ENCODE assay signal across 11 cellular contexts in genomic region chr15:44101944-44102343, GRCh38.
DNase-seq lines count a peak whose midpoint lies in the region; ATAC-seq and TF ChIP-seq lines count a peak whose summit lies in the region.
"Had no signal": no experiment of that assay in that cellular context is flagged by ENCODE, and none has a peak within 500 bp of the region (broad histone marks: within the 10 kb centered on the region; RNA-seq: fewer than 3 reads in every experiment).

No MANE protein-coding gene starts in this region.

- no peaks in the 10 kb centered on the region for H4K20me1 ChIP-seq in GM23248 (ENCODE audit: insufficient read depth)

- no peaks in the 10 kb centered on the region for H3K27me3 ChIP-seq in GM23248 (replicated peaks; ENCODE audit: insufficient read depth)

- DNase-seq in GM23248 (peak; percentile 57), SK-MEL-5 (ENCODE audit: low read depth, low spot score) (peak; percentile 9), epithelial cell of proximal tubule (ENCODE audit: low read depth) (peak; percentile 83), renal cortical epithelial cell (ENCODE audit: low read depth) (peak; percentile 94), CD14-positive monocyte (ENCODE audit: low spot score) (no peak), NCI-H524 (lab: John Stamatoyannopoulos, UW) (no peak)
- no peak for DNase-seq in natural killer cell treated with Interleukin-12 subunit alpha and Interleukin-12 subunit beta and Interleukin-15 and Interleukin-18, amount 100 ng/mL, for 72 hours (ENCODE audit: low spot score)
- DNase-seq in activated CD4-positive, CD25-positive, alpha-beta regulatory T cell treated with anti-CD3 and anti-CD28 coated beads, Interleukin-2, amount 50 U/mL, for 72 hours: no peak
- DNase-seq: activated naive CD8-positive, alpha-beta T cell treated with anti-CD3 and anti-CD28 coated beads, Interleukin-2, amount 10 ng/mL, durations not matched to agents 7 days and 5 days; NCI-H1105 treated with DMSO at 0.1 percent for 48 hours; T-cell had no signal

- H3K9me3 Mint-ChIP-seq in natural killer cell treated with Interleukin-12 subunit alpha and Interleukin-12 subunit beta and Interleukin-15 and Interleukin-18, amount 100 ng/mL, for 72 hours: no peaks in the 10 kb centered on the region
- no peaks in the 10 kb centered on the region for H3K9me3 Mint-ChIP-seq in CD14-positive monocyte
- H3K9me3 Mint-ChIP-seq: activated naive CD8-positive, alpha-beta T cell treated with anti-CD3 and anti-CD28 coated beads, Interleukin-2, amount 10 ng/mL, durations not matched to agents 7 days and 5 days; T-cell had no signal

- peak overlapping the region; percentile 89 for H3K27ac ChIP-seq in GM23248

- no peaks in the 10 kb centered on the region for H3K4me1 Mint-ChIP-seq in natural killer cell treated with Interleukin-12 subunit alpha and Interleukin-12 subunit beta and Interleukin-15 and Interleukin-18, amount 100 ng/mL, for 72 hours (ENCODE audit: low read depth in 2 of 2)
- no peaks in the 10 kb centered on the region for H3K4me1 Mint-ChIP-seq in CD14-positive monocyte
- H3K4me1 Mint-ChIP-seq: activated naive CD8-positive, alpha-beta T cell treated with anti-CD3 and anti-CD28 coated beads, Interleukin-2, amount 10 ng/mL, durations not matched to agents 7 days and 5 days; T-cell had no signal

- in situ Hi-C loops in GM23248 (cut with MboI): no loop called here
- in situ Hi-C loops in SK-MEL-5 (cut with HindIII; ENCODE audit: low pct_unique_long_range_greater_than_20kb, low sequenced_read_pairs): no loop called here

- H3K9me2 ChIP-seq in GM23248 (ENCODE audit: insufficient read depth): no peaks in the 10 kb centered on the region

- peak overlapping the region; percentile 44 for H3K4me3 ChIP-seq in GM23248
- H3K4me3 ChIP-seq in epithelial cell of proximal tubule (ENCODE audit: low read depth, low read length): no peak overlapping the region

- H2AFZ ChIP-seq in GM23248: no peak overlapping the region

- ATAC-seq in natural killer cell treated with Interleukin-12 subunit alpha and Interleukin-12 subunit beta and Interleukin-15 and Interleukin-18, amount 100 ng/mL, for 72 hours: no peak
- ATAC-seq: T-cell had no signal

- H3K27me3 Mint-ChIP-seq in natural killer cell treated with Interleukin-12 subunit alpha and Interleukin-12 subunit beta and Interleukin-15 and Interleukin-18, amount 100 ng/mL, for 72 hours: peaks cover 10 to 32% of the 10 kb centered on the region in 2 donors
- H3K27me3 Mint-ChIP-seq in CD14-positive monocyte (ENCODE audit: low read depth in 3 of 3): peaks cover 0 to 9% (median 0%) of the 10 kb centered on the region in 3 donors

- intact Hi-C loops in CD14-positive monocyte (cut with micrococcal nuclease): no loop called here

- H3K9ac ChIP-seq in GM23248: peak overlapping the region; percentile 38

- WGBS in GM23248 (ENCODE audit: low coverage in 1 of 2, low lambda C conversion rate in 2 of 2, missing lambda C conversion rate in 2 of 2), 2 experiments: 0 to 5% methylated on average over 1 of the region's 1 CpG

- H3K4me2 ChIP-seq in GM23248 (ENCODE audit: unreplicated experiment): peak overlapping the region; percentile 73

- no peak overlapping the region for H3K4me3 Mint-ChIP-seq in natural killer cell treated with Interleukin-12 subunit alpha and Interleukin-12 subunit beta and Interleukin-15 and Interleukin-18, amount 100 ng/mL, for 72 hours
- no peak overlapping the region for H3K4me3 Mint-ChIP-seq in CD14-positive monocyte
- H3K4me3 Mint-ChIP-seq: activated naive CD8-positive, alpha-beta T cell treated with anti-CD3 and anti-CD28 coated beads, Interleukin-2, amount 10 ng/mL, durations not matched to agents 7 days and 5 days; T-cell had no signal

- TF ChIP-seq CTCF in epithelial cell of proximal tubule (conservative IDR thresholded peaks at IDR 0.05; ENCODE audit: low read depth, low read length): no peak
- TF ChIP-seq CTCF in CD14-positive monocyte (IDR thresholded peaks at IDR 0.05): no peak

- peaks cover 47% of the 10 kb centered on the region for H3K4me1 ChIP-seq in GM23248 (ENCODE audit: insufficient read depth)

- H3K27ac Mint-ChIP-seq in natural killer cell treated with Interleukin-12 subunit alpha and Interleukin-12 subunit beta and Interleukin-15 and Interleukin-18, amount 100 ng/mL, for 72 hours: no peak overlapping the region
- H3K27ac Mint-ChIP-seq in CD14-positive monocyte: no peak overlapping the region
- H3K27ac Mint-ChIP-seq: activated naive CD8-positive, alpha-beta T cell treated with anti-CD3 and anti-CD28 coated beads, Interleukin-2, amount 10 ng/mL, durations not matched to agents 7 days and 5 days; T-cell had no signal

- no peaks in the 10 kb centered on the region for H3K79me2 ChIP-seq in GM23248 (ENCODE audit: insufficient read depth)

- H3K36me3 Mint-ChIP-seq in natural killer cell treated with Interleukin-12 subunit alpha and Interleukin-12 subunit beta and Interleukin-15 and Interleukin-18, amount 100 ng/mL, for 72 hours: no peaks in the 10 kb centered on the region
- no peaks in the 10 kb centered on the region for H3K36me3 Mint-ChIP-seq in CD14-positive monocyte
- H3K36me3 Mint-ChIP-seq: activated naive CD8-positive, alpha-beta T cell treated with anti-CD3 and anti-CD28 coated beads, Interleukin-2, amount 10 ng/mL, durations not matched to agents 7 days and 5 days; T-cell had no signal

- H3F3A ChIP-seq in GM23248 (ENCODE audit: insufficient read depth): peaks cover 45% of the 10 kb centered on the region

- no peaks in the 10 kb centered on the region for H3K9me3 ChIP-seq in GM23248 (ENCODE audit: low read depth)

- H3K36me3 ChIP-seq in GM23248 (ENCODE audit: low read depth): no peaks in the 10 kb centered on the region

Comparison
In these comparisons a context has a peak if more than half of its experiments do, and no peak if none do; other contexts are left out.
1. DNase-seq: peak in GM23248 (single experiment), SK-MEL-5 (single experiment), epithelial cell of proximal tubule (single experiment) and renal cortical epithelial cell (single experiment); none in natural killer cell treated with Interleukin-12 subunit alpha and Interleukin-12 subunit beta and Interleukin-15 and Interleukin-18, amount 100 ng/mL, for 72 hours (single experiment), CD14-positive monocyte (single experiment), activated CD4-positive, CD25-positive, alpha-beta regulatory T cell treated with anti-CD3 and anti-CD28 coated beads, Interleukin-2, amount 50 U/mL, for 72 hours (single experiment) and NCI-H524 (0 of 2).